In the genomic region with DNA sequence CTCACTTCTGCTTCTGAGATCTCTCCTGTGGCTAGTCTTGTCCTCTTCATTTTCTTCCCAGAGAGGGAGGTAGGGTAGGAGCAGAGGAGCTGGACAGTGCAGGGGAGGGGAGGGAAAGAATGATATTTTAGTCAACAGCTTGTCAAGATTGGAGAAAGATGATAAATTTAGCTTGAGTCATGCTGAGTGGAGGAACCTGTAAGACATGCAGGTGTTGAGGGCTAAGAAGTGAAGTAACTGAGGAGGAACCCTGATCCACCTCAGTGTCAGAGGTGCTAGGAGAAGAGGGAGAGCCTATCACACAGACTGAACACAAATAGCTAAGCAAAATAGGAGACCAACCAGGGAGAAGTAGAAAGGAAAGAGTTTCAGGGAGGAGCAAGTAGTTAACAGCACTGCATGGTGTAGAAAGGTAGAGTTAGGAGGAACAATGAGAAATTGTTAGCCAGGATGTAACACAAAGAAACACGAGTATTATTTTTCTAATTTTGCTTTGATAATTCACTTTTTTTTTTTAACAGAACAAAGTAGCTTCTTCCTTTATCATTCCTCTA, we compare ENCODE assay signal across 1 cellular context.
TF ChIP-seq lines count a peak whose summit lies in the region.

No MANE protein-coding gene starts in this region.

TF ChIP-seq in SK-N-SH, 30 proteins besides CTCF, POLR2A, EP300 and RAD21 (continued from another document):
- no peak for TF ChIP-seq JUND (IDR thresholded peaks at IDR 0.05)
- TF ChIP-seq RCOR1 (IDR thresholded peaks at IDR 0.05; ENCODE audit: low read length): no peak
- TF ChIP-seq POLR2AphosphoS5 (IDR thresholded peaks at IDR 0.05; ENCODE audit: low read depth, low read length): no peak
- TF ChIP-seq USF1 (IDR thresholded peaks at IDR 0.05; ENCODE audit: borderline replicate concordance, low read depth): no peak
- no peak for TF ChIP-seq MEF2A (IDR thresholded peaks at IDR 0.05; ENCODE audit: borderline replicate concordance, low read depth)
- no peak for TF ChIP-seq SMC3 (IDR thresholded peaks at IDR 0.05; ENCODE audit: low read depth, low read length)
- TF ChIP-seq SIN3A (IDR thresholded peaks at IDR 0.05; ENCODE audit: borderline replicate concordance, low read depth, low read length): no peak
- no peak for TF ChIP-seq FOXM1 (IDR thresholded peaks at IDR 0.05; ENCODE audit: low read depth)
- TF ChIP-seq NRF1 (IDR thresholded peaks at IDR 0.05; ENCODE audit: low read depth, low read length): no peak
- TF ChIP-seq TAF1 (IDR thresholded peaks at IDR 0.05; ENCODE audit: borderline replicate concordance, low read depth, low read length): no peak
- TF ChIP-seq GABPA (IDR thresholded peaks at IDR 0.05; ENCODE audit: low read depth): no peak
- no peak for TF ChIP-seq RXRA (IDR thresholded peaks at IDR 0.05; ENCODE audit: borderline replicate concordance, low read depth)
